In genomic region chr1:191892716-191893115, GRCh38 we compare ENCODE assay signal across 24 cellular contexts.
A peak's percentile ranks its signal among the peaks of the same experiment; 100 is the strongest.
DNase-seq lines count a peak whose midpoint lies in the region; ATAC-seq, FAIRE-seq and TF ChIP-seq lines count a peak whose summit lies in the region.
"Had no signal": no experiment of that assay in that cellular context is flagged by ENCODE, and none has a peak within 500 bp of the region (broad histone marks: within the 10 kb centered on the region; RNA-seq: fewer than 3 reads in every experiment).

No MANE protein-coding gene starts in this region.

- no peak for ATAC-seq in HG03135 (IDR thresholded peaks at IDR 0.05; ENCODE audit: unreplicated experiment)
- ATAC-seq: GM12878 had no signal

- no peaks in the 10 kb centered on the region for H3K9me3 Mint-ChIP-seq in activated CD4-positive, alpha-beta memory T cell treated with anti-CD3 and anti-CD28 coated beads, Interleukin-2, amount 10 ng/mL, durations not matched to agents 7 days and 5 days

- H3K36me3 Mint-ChIP-seq in activated CD4-positive, alpha-beta memory T cell treated with anti-CD3 and anti-CD28 coated beads, Interleukin-2, amount 10 ng/mL, durations not matched to agents 7 days and 5 days (ENCODE audit: low read depth) = no peaks in the 10 kb centered on the region
- H3K36me3 Mint-ChIP-seq: CD4-positive, alpha-beta memory T cell; CD4-positive, CD25-positive, alpha-beta regulatory T cell; CD8-positive, alpha-beta memory T cell had no signal

- no peak overlapping the region for H3K4me3 Mint-ChIP-seq in activated CD4-positive, alpha-beta memory T cell treated with anti-CD3 and anti-CD28 coated beads, Interleukin-2, amount 10 ng/mL, durations not matched to agents 7 days and 5 days
- H3K4me3 Mint-ChIP-seq: CD14-positive monocyte; CD4-positive, alpha-beta memory T cell; CD4-positive, CD25-positive, alpha-beta regulatory T cell; CD8-positive, alpha-beta memory T cell had no signal

- no peaks in the 10 kb centered on the region for H3K4me1 Mint-ChIP-seq in activated CD4-positive, alpha-beta memory T cell treated with anti-CD3 and anti-CD28 coated beads, Interleukin-2, amount 10 ng/mL, durations not matched to agents 7 days and 5 days
- H3K4me1 Mint-ChIP-seq: CD14-positive monocyte; CD4-positive, alpha-beta memory T cell; CD4-positive, CD25-positive, alpha-beta regulatory T cell; CD8-positive, alpha-beta memory T cell had no signal

- TF ChIP-seq CTCF in D721Med (IDR thresholded peaks at IDR 0.05; ENCODE audit: insufficient read depth, missing control alignments) = no peak

- peak; percentile 80 for FAIRE-seq in D721Med (lab: Jason Lieb, UNC)
- FAIRE-seq: GM12878, GM12892, GM18507 had no signal

- no peak overlapping the region for H3K27ac Mint-ChIP-seq in activated CD4-positive, alpha-beta memory T cell treated with anti-CD3 and anti-CD28 coated beads, Interleukin-2, amount 10 ng/mL, durations not matched to agents 7 days and 5 days
- H3K27ac Mint-ChIP-seq: CD14-positive monocyte; CD4-positive, alpha-beta memory T cell; CD4-positive, CD25-positive, alpha-beta regulatory T cell; CD8-positive, alpha-beta memory T cell had no signal

- DNase-seq in D721Med (ENCODE audit: insufficient read length, low spot score) (no peak), GF-D8 (lab: John Stamatoyannopoulos, UW) (peak; percentile 10), OCI-M1 (lab: John Stamatoyannopoulos, UW) (peak; percentile 59), amniotic epithelial cell (ENCODE audit: low read depth) (peak; percentile 3), DMS79 treated with DMSO at 0.1 percent for 48 hours (lab: John Stamatoyannopoulos, UW) (no peak), NCI-H2227 (lab: John Stamatoyannopoulos, UW; ENCODE audit: unreplicated experiment) (no peak)
- no peak for DNase-seq in activated CD4-positive, alpha-beta memory T cell treated with anti-CD3 and anti-CD28 coated beads, Interleukin-2, amount 10 ng/mL, durations not matched to agents 7 days and 5 days
- DNase-seq: 8988T; ACHN; BE2C; C1 segment of cervical spinal cord; CD4-positive, alpha-beta memory T cell; CD4-positive, CD25-positive, alpha-beta regulatory T cell; CD8-positive, alpha-beta memory T cell; COR-L47; DMS 273 treated with DMSO at 0.1 percent for 48 hours; DMS153; DMS53; DMS79 had no signal

- POLR2A ChIA-PET in activated CD4-positive, alpha-beta memory T cell treated with anti-CD3 and anti-CD28 coated beads, Interleukin-2, amount 10 ng/mL, durations not matched to agents 7 days and 5 days (lab: Charles Lee) = no interaction called here

- H3K27me3 Mint-ChIP-seq in activated CD4-positive, alpha-beta memory T cell treated with anti-CD3 and anti-CD28 coated beads, Interleukin-2, amount 10 ng/mL, durations not matched to agents 7 days and 5 days = no peaks in the 10 kb centered on the region
- H3K27me3 Mint-ChIP-seq: CD4-positive, alpha-beta memory T cell; CD4-positive, CD25-positive, alpha-beta regulatory T cell; CD8-positive, alpha-beta memory T cell had no signal

- CTCF ChIA-PET in activated CD4-positive, alpha-beta memory T cell treated with anti-CD3 and anti-CD28 coated beads, Interleukin-2, amount 10 ng/mL, durations not matched to agents 7 days and 5 days (lab: Charles Lee) = no interaction called here

Comparison
In these comparisons a context has a peak if more than half of its experiments do, and no peak if none do; other contexts are left out.
1. DNase-seq: peak in GF-D8 (single experiment), OCI-M1 (single experiment) and amniotic epithelial cell (single experiment); none in D721Med (single experiment), DMS79 treated with DMSO at 0.1 percent for 48 hours (single experiment), activated CD4-positive, alpha-beta memory T cell treated with anti-CD3 and anti-CD28 coated beads, Interleukin-2, amount 10 ng/mL, durations not matched to agents 7 days and 5 days (single experiment) and NCI-H2227 (single experiment).